13 cellular contexts compared by ENCODE assay signal in genomic region chr10:69452676-69453415, GRCh38. TPM values are rescaled to one million over a fixed set of nuclear protein-coding genes. Genes with fewer than 3 reads are reported as not detected.
DNase-seq lines count a peak whose midpoint lies in the region; ATAC-seq and TF ChIP-seq lines count a peak whose summit lies in the region.
"Had no signal": no experiment of that assay in that cellular context is flagged by ENCODE, and none has a peak within 500 bp of the region (broad histone marks: within the 10 kb centered on the region; RNA-seq: fewer than 3 reads in every experiment).

No MANE protein-coding gene starts in this region.

- no peak overlapping the region for H3K27ac Mint-ChIP-seq in CD4-positive, alpha-beta T cell
- H3K27ac Mint-ChIP-seq in neural crest cell (ENCODE audit: unreplicated experiment), result no peak overlapping the region

- H3K4me3 Mint-ChIP-seq in CD4-positive, alpha-beta T cell, result peak overlapping the region; percentile 80
- H3K4me3 Mint-ChIP-seq in neural crest cell, result peak overlapping the region; percentile 74

- H3K4me3 ChIP-seq in duodenal mucosa (ENCODE audit: low read depth in 1 of 2, low read length in 2 of 2) (peak overlapping the region; percentile 65 to 85), vagina (peak overlapping the region in 1 of 2 donors; percentile 20)

- POLR2A ChIA-PET in CD4-positive, alpha-beta T cell (lab: Charles Lee), result no interaction called here
- POLR2A ChIA-PET in HEK293T (lab: Yijun Ruan, JAX), result interaction anchor here (1.0 to 1.3 kb wide), 2 partner anchors 27 to 238 kb away, joined by 3 read pairs; no protein-coding TSS in a partner anchor

- H3K9me3 Mint-ChIP-seq in CD4-positive, alpha-beta T cell, result no peaks in the 10 kb centered on the region
- H3K9me3 Mint-ChIP-seq in neural crest cell, result no peaks in the 10 kb centered on the region

- H3K27me3 ChIP-seq in CD4-positive, alpha-beta T cell (ENCODE audit: control insufficient read depth, insufficient read depth, low read length), result no peaks in the 10 kb centered on the region
- H3K27me3 ChIP-seq in duodenal mucosa (ENCODE audit: control insufficient read depth in 1 of 2, insufficient read depth in 2 of 2, low read length in 2 of 2), result no peaks in the 10 kb centered on the region
- H3K27me3 ChIP-seq in vagina, result no peaks in the 10 kb centered on the region

- no peaks in the 10 kb centered on the region for H3K27me3 Mint-ChIP-seq in CD4-positive, alpha-beta T cell
- H3K27me3 Mint-ChIP-seq in neural crest cell (ENCODE audit: low read depth), result peaks cover 20% of the 10 kb centered on the region

- H3K4me1 Mint-ChIP-seq in CD4-positive, alpha-beta T cell (ENCODE audit: low read depth), result peaks cover 27% of the 10 kb centered on the region
- peaks cover 16% of the 10 kb centered on the region for H3K4me1 Mint-ChIP-seq in neural crest cell

- DNase-seq in CD4-positive, alpha-beta T cell, result no peak
- no peak for DNase-seq in HEK293T (ENCODE audit: extremely low spot score)
- DNase-seq in neural crest cell (ENCODE audit: low read depth, low spot score), result no peak
- DNase-seq in hippocampal formation (lab: John Stamatoyannopoulos, UW), result no peak
- no peak for DNase-seq in vagina (ENCODE audit: extremely low spot score in 2 of 2)
- DNase-seq in NCI-H187 treated with DMSO at 0.1 percent for 48 hours (lab: John Stamatoyannopoulos, UW), result no peak
- DNase-seq: H7, islet precursor cell, NCI-H1436 had no signal

- no peak for ATAC-seq in CD4-positive, alpha-beta T cell (ENCODE audit: poor library complexity)
- ATAC-seq in GM18519 (IDR thresholded peaks at IDR 0.05; ENCODE audit: low FRiP score, unreplicated experiment), result no peak
- ATAC-seq: HepG2, SK-N-SH treated with all-trans-retinoic acid at 6 μM for 48 hours had no signal

- H3K27ac ChIP-seq in CD4-positive, alpha-beta T cell (ENCODE audit: low read depth, low read length), result no peak overlapping the region
- H3K27ac ChIP-seq in duodenal mucosa (ENCODE audit: low read depth, low read length) (no peak overlapping the region), vagina (no peak overlapping the region)

- H3K4me1 ChIP-seq in duodenal mucosa (ENCODE audit: control insufficient read depth in 1 of 2, insufficient read depth in 2 of 2, low read length in 2 of 2) (peaks cover 55 to 62% of the 10 kb centered on the region in 2 donors), vagina (peaks cover 48% of the 10 kb centered on the region)

- intact Hi-C loops in CD4-positive, alpha-beta T cell (cut with DNase I, micrococcal nuclease), result no loop called here
- intact Hi-C loops in vagina (cut with DNase I), result loop anchor here (5.0 kb wide), 1 partner anchor 1779 kb away; no protein-coding TSS in a partner anchor

- H3K36me3 Mint-ChIP-seq in CD4-positive, alpha-beta T cell (ENCODE audit: low read depth), result no peaks in the 10 kb centered on the region
- no peaks in the 10 kb centered on the region for H3K36me3 Mint-ChIP-seq in neural crest cell (ENCODE audit: low read depth)

- no peak for TF ChIP-seq CTCF in CD4-positive, alpha-beta T cell (IDR thresholded peaks at IDR 0.05)
- TF ChIP-seq CTCF in neural crest cell (conservative IDR thresholded peaks at IDR 0.05) (no peak), vagina (IDR thresholded peaks at IDR 0.05) (no peak)

- no peaks in the 10 kb centered on the region for H3K9me3 ChIP-seq in CD4-positive, alpha-beta T cell (ENCODE audit: control insufficient read depth, low read length)
- H3K9me3 ChIP-seq in duodenal mucosa (ENCODE audit: control insufficient read depth in 1 of 2, low read length in 2 of 2) (no peaks in the 10 kb centered on the region), vagina (no peaks in the 10 kb centered on the region)

- CTCF ChIA-PET in CD4-positive, alpha-beta T cell (lab: Charles Lee), result interaction anchor here (0.8 to 2.1 kb wide), 3 partner anchors 13 to 45 kb away, joined by 3 to 10 read pairs (median 3); no protein-coding TSS in a partner anchor
- CTCF ChIA-PET in HEK293T (lab: Yijun Ruan, JAX), result interaction anchor here (0.9 to 1.2 kb wide), 2 partner anchors 46 to 58 kb away, joined by 3 to 4 read pairs; no protein-coding TSS in a partner anchor

- peak overlapping the region; percentile 39 to 50 for H3K9ac ChIP-seq in duodenal mucosa (ENCODE audit: low read depth in 1 of 2, low read length in 2 of 2)

- H3K36me3 ChIP-seq in duodenal mucosa (ENCODE audit: control insufficient read depth in 1 of 2, insufficient read depth in 2 of 2, low read length in 2 of 2) (peaks cover 9 to 10% of the 10 kb centered on the region in 2 donors), vagina (no peaks in the 10 kb centered on the region)

- TF ChIP-seq POLR2A in vagina (IDR thresholded peaks at IDR 0.05), result no peak

TF ChIP-seq in HEK293T, 16 proteins besides CTCF, POLR2A, EP300 and RAD21:
- TF ChIP-seq L3MBTL2 (conservative IDR thresholded peaks at IDR 0.05) (no peak), PKNOX1 (IDR thresholded peaks at IDR 0.05) (peak; percentile 60), ELF4 (IDR thresholded peaks at IDR 0.05) (no peak), FOXK2 (IDR thresholded peaks at IDR 0.05) (no peak), LEF1 (IDR thresholded peaks at IDR 0.05; ENCODE audit: borderline replicate concordance) (no peak), HDGF (IDR thresholded peaks at IDR 0.05; ENCODE audit: borderline replicate concordance) (no peak), SUZ12 (IDR thresholded peaks at IDR 0.05) (no peak), ZNF384 (IDR thresholded peaks at IDR 0.05) (no peak)

RNA-seq across cellular contexts. Expression of gene TSPAN15, which starts 1.6 kb away (rescaled TPM):
- total RNA-seq in CD4-positive, alpha-beta T cell, result 1 to 10 TPM; 2.2 to 2.5 TPM
- total RNA-seq in neural crest cell, result 11.5 and 12.3 TPM in 2 replicates
- total RNA-seq in vagina, result 26.5 TPM

RNA-seq across cellular contexts. Expression of gene TACR2, which starts 36.1 kb away (rescaled TPM):
- not detected for total RNA-seq in CD4-positive, alpha-beta T cell
- total RNA-seq in neural crest cell (not detected in 2 replicates), vagina (6.1 TPM)
- total RNA-seq: H7, HepG2 had no signal
